Comparison of ENCODE assay signal across 11 cellular contexts in genomic region chr15:101451192-101451799, GRCh38. TPM values are rescaled to one million over a fixed set of nuclear protein-coding genes. Genes with fewer than 3 reads are reported as not detected.
DNase-seq lines count a peak whose midpoint lies in the region; ATAC-seq and TF ChIP-seq lines count a peak whose summit lies in the region.
"Had no signal": no experiment of that assay in that cellular context is flagged by ENCODE, and none has a peak within 500 bp of the region (broad histone marks: within the 10 kb centered on the region; RNA-seq: fewer than 3 reads in every experiment).

No MANE protein-coding gene starts in this region.

- no peak for ATAC-seq in HG03159 (IDR thresholded peaks at IDR 0.05; ENCODE audit: unreplicated experiment)
- ATAC-seq: activated T-cell treated with anti-CD3 and anti-CD28 coated beads, Interleukin-2, amount 50 U/mL, for 72 hours; stimulated activated memory B cell treated with anti-CD40 and anti-IgM and Interleukin-4, amounts not matched to agents 10 μg/mL and 1 μg/mL and 100 μg/mL, for 72 hours had no signal

- DNase-seq in AML-193 (lab: John Stamatoyannopoulos, UW) (peak; percentile 38 to 67), OCI-M1 (lab: John Stamatoyannopoulos, UW) (peak; percentile 96), fibroblast of the aortic adventitia (ENCODE audit: low read depth) (peak; percentile 80), mucosa of gallbladder (ENCODE audit: low spot score) (peak; percentile 30), SW 1271 (lab: John Stamatoyannopoulos, UW) (no peak), NCI-H1417 (lab: John Stamatoyannopoulos, UW) (no peak), NCI-H69 (lab: John Stamatoyannopoulos, UW) (no peak)
- DNase-seq: activated T-cell treated with anti-CD3 and anti-CD28 coated beads, Interleukin-2, amount 50 U/mL, for 72 hours; NCI-H2081 had no signal

- H3K4me3 ChIP-seq in fibroblast of the aortic adventitia (ENCODE audit: low read depth, low read length) = no peak overlapping the region

- TF ChIP-seq CTCF in fibroblast of the aortic adventitia (IDR thresholded peaks at IDR 0.05; ENCODE audit: insufficient read depth, low read length) = no peak

RNA-seq across cellular contexts. Expression of gene PCSK6, which starts 38.2 kb away (rescaled TPM):
- total RNA-seq in fibroblast of the aortic adventitia (ENCODE audit: low replicate concordance) (0.81 TPM in 1 of 2 replicates, not detected in the other), mucosa of gallbladder (15.0 TPM)

Comparison
In these comparisons a context has a peak if more than half of its experiments do, and no peak if none do; other contexts are left out.
1. DNase-seq: peak in AML-193 (2 of 2), OCI-M1 (single experiment), fibroblast of the aortic adventitia (single experiment) and mucosa of gallbladder (single experiment); none in SW 1271 (0 of 2), NCI-H1417 (0 of 3) and NCI-H69 (single experiment).